ENCODE assay signal across 26 cellular contexts in genomic region chr13:109402976-109403375, GRCh38.
DNase-seq lines count a peak whose midpoint lies in the region; TF ChIP-seq lines count a peak whose summit lies in the region.
"Had no signal": no experiment of that assay in that cellular context is flagged by ENCODE, and none has a peak within 500 bp of the region (broad histone marks: within the 10 kb centered on the region; RNA-seq: fewer than 3 reads in every experiment).

No MANE protein-coding gene starts in this region.

- TF ChIP-seq CTCF in CD14-positive monocyte (IDR thresholded peaks at IDR 0.05) (no peak), PC-9 (conservative IDR thresholded peaks at IDR 0.05) (no peak), thyroid gland (IDR thresholded peaks at IDR 0.05) (no peak)

- no peak overlapping the region for H2BK15ac ChIP-seq in mesenchymal stem cell (ENCODE audit: low read depth, poor library complexity, severe bottlenecking)

- no peaks in the 10 kb centered on the region for H3K79me2 ChIP-seq in PC-9 (ENCODE audit: low read depth)

- no peaks in the 10 kb centered on the region for H3K9me3 ChIP-seq in mesenchymal stem cell (ENCODE audit: control insufficient read depth, low read length)
- H3K9me3 ChIP-seq in PC-9 (ENCODE audit: insufficient read depth, low read depth): no peaks in the 10 kb centered on the region
- H3K9me3 ChIP-seq in thyroid gland: no peaks in the 10 kb centered on the region
- H3K9me3 ChIP-seq: gastroesophageal sphincter, left lung, stomach, transverse colon had no signal

- intact Hi-C loops in CD14-positive monocyte (cut with micrococcal nuclease) (no loop called here), PC-9 (cut with micrococcal nuclease; ENCODE audit: unreplicated experiment) (no loop called here), thyroid gland (cut with DNase I) (no loop called here)

- H2BK120ac ChIP-seq in mesenchymal stem cell (ENCODE audit: low read depth, low read length): no peak overlapping the region

- H2AFZ ChIP-seq in mesenchymal stem cell (ENCODE audit: low read depth, low read length): peak overlapping the region; percentile 46
- H2AFZ ChIP-seq in PC-9: no peak overlapping the region

- H3K4me3 ChIP-seq in mesenchymal stem cell (ENCODE audit: insufficient read depth in 1 of 2, low read depth in 1 of 2, low read length in 2 of 2): no peak overlapping the region
- H3K4me3 ChIP-seq in PC-9: no peak overlapping the region
- no peak overlapping the region for H3K4me3 ChIP-seq in thyroid gland (replicated peaks in 1 of 3)
- H3K4me3 ChIP-seq: BLaER1, gastroesophageal sphincter, left lung, SK-N-MC, stomach, transverse colon had no signal

- H3F3A ChIP-seq in PC-9 (ENCODE audit: insufficient read depth, low read depth): no peaks in the 10 kb centered on the region

- H3K14ac ChIP-seq in mesenchymal stem cell (ENCODE audit: low read length in 2 of 2): peak overlapping the region in 1 of 2 experiments; percentile 90

- no peak overlapping the region for H4K91ac ChIP-seq in mesenchymal stem cell (ENCODE audit: low read length)

- H3K9me3 Mint-ChIP-seq in CD14-positive monocyte: peaks cover 0 to 11% (median 2%) of the 10 kb centered on the region in 7 donors

- no peak overlapping the region for H2BK5ac ChIP-seq in mesenchymal stem cell (ENCODE audit: low read depth, low read length, poor library complexity, severe bottlenecking)

- peak overlapping the region; percentile 9 to 84 for H3K4me3 Mint-ChIP-seq in CD14-positive monocyte
- H3K4me3 Mint-ChIP-seq: activated CD4-positive, alpha-beta T cell treated with anti-CD3 and anti-CD28 coated beads for 36 hours; naive thymus-derived CD4-positive, alpha-beta T cell had no signal

- H3K79me1 ChIP-seq in mesenchymal stem cell (replicated peaks; ENCODE audit: low read length, poor library complexity, severe bottlenecking): no peaks in the 10 kb centered on the region

- no peaks in the 10 kb centered on the region for H3K36me3 ChIP-seq in mesenchymal stem cell (ENCODE audit: control insufficient read depth in 1 of 2, insufficient read depth in 2 of 2, low read depth in 1 of 2, low read length in 2 of 2)
- H3K36me3 ChIP-seq in PC-9 (ENCODE audit: low read depth): no peaks in the 10 kb centered on the region
- no peaks in the 10 kb centered on the region for H3K36me3 ChIP-seq in thyroid gland
- H3K36me3 ChIP-seq: gastroesophageal sphincter, left lung, stomach, transverse colon had no signal

- BruUV-seq in PC-9 (replicated peaks; lab: Mats Ljungman, UMichigan): no TSS peak

- no peak overlapping the region for H2BK12ac ChIP-seq in mesenchymal stem cell (ENCODE audit: low read length in 2 of 2)

- DNase-seq in CD14-positive monocyte (ENCODE audit: low spot score) (no peak), MV-4-11 (lab: John Stamatoyannopoulos, UW) (peak; percentile 91), SKM-1 treated with dmso at 0.1 percent for 144 hours (lab: John Stamatoyannopoulos, UW; ENCODE audit: unreplicated experiment) (peak; percentile 86), mesenchymal stem cell (no peak), GOT3 (lab: John Stamatoyannopoulos, UW) (no peak), mesenteric fat pad (ENCODE audit: low spot score) (no peak), PC-9 (no peak), thyroid gland (no peak)
- DNase-seq: ACHN; activated CD4-positive, alpha-beta T cell treated with anti-CD3 and anti-CD28 coated beads for 36 hours; activated gamma-delta T cell; activated T-cell treated with anti-CD3 and anti-CD28 coated beads, Interleukin-2, amount 50 U/mL, for 1 hour; dermis blood vessel endothelial cell; DMS79 treated with DMSO at 0.1 percent for 48 hours; HCEC 1CT; hippocampal formation; left lung; midbrain; naive thymus-derived CD4-positive, alpha-beta T cell; NCI-H2171 treated with DMSO at 0.1 percent for 48 hours; nucleus accumbens; stomach; transverse colon had no signal

- H3K4me2 ChIP-seq in mesenchymal stem cell (ENCODE audit: low read length, poor library complexity, severe bottlenecking): no peak overlapping the region
- H3K4me2 ChIP-seq in PC-9: no peak overlapping the region
- H3K4me2 ChIP-seq: BLaER1 had no signal

- H3K27ac ChIP-seq in mesenchymal stem cell (ENCODE audit: low read length, poor library complexity, severe bottlenecking) (no peak overlapping the region), PC-9 (no peak overlapping the region), thyroid gland (no peak overlapping the region)
- H3K27ac ChIP-seq: BLaER1, gastroesophageal sphincter, SK-N-MC, stomach, transverse colon had no signal

- peak overlapping the region in 1 of 2 experiments; percentile 30 for H3K4ac ChIP-seq in mesenchymal stem cell (ENCODE audit: low read depth in 1 of 2, low read length in 2 of 2)

- CTCF ChIA-PET in PC-9 (lab: Charles Lee): no interaction called here

- H3K9ac ChIP-seq in mesenchymal stem cell (ENCODE audit: low read length): no peak overlapping the region
- H3K9ac ChIP-seq: BLaER1 had no signal

- no peaks in the 10 kb centered on the region for H3K27me3 Mint-ChIP-seq in CD14-positive monocyte (ENCODE audit: low read depth in 3 of 3)

- peaks cover 51% of the 10 kb centered on the region for H3K4me1 Mint-ChIP-seq in CD14-positive monocyte
- H3K4me1 Mint-ChIP-seq: activated CD4-positive, alpha-beta T cell treated with anti-CD3 and anti-CD28 coated beads for 36 hours; naive thymus-derived CD4-positive, alpha-beta T cell had no signal

- peak overlapping the region; percentile 49 for H2AK5ac ChIP-seq in mesenchymal stem cell (ENCODE audit: low read length, severe bottlenecking)

- no peaks in the 10 kb centered on the region for H4K20me1 ChIP-seq in PC-9 (ENCODE audit: insufficient read depth)
- H4K20me1 ChIP-seq: BLaER1 had no signal

- no peaks in the 10 kb centered on the region for H3K27me3 ChIP-seq in mesenchymal stem cell (ENCODE audit: control insufficient read depth in 1 of 2, insufficient read depth in 1 of 2, low read length in 2 of 2)
- no peaks in the 10 kb centered on the region for H3K27me3 ChIP-seq in PC-9 (ENCODE audit: insufficient read depth, low read depth)
- H3K27me3 ChIP-seq in thyroid gland: no peaks in the 10 kb centered on the region
- H3K27me3 ChIP-seq: BLaER1, gastroesophageal sphincter, left lung, stomach, transverse colon had no signal

- H3K18ac ChIP-seq in mesenchymal stem cell (ENCODE audit: low read depth in 1 of 2, low read length in 2 of 2): peak overlapping the region in 1 of 2 experiments; percentile 72

- H3K23ac ChIP-seq in mesenchymal stem cell (ENCODE audit: low read length in 2 of 2): no peak overlapping the region

- WGBS in mesenchymal stem cell: 89% methylated on average over 7 of the region's 7 CpGs
- 80 to 82% methylated on average over 7 of the region's 7 CpGs for WGBS in thyroid gland, 2 donors

- no peak for TF ChIP-seq POLR2A in thyroid gland (IDR thresholded peaks at IDR 0.05)

- POLR2A ChIA-PET in PC-9 (lab: Charles Lee; ENCODE audit: unreplicated experiment): no interaction called here

- H4K8ac ChIP-seq in mesenchymal stem cell (ENCODE audit: low read length): peak overlapping the region; percentile 50

- H3K27ac Mint-ChIP-seq in CD14-positive monocyte: peak overlapping the region; percentile 77 to 94 (median 93)
- H3K27ac Mint-ChIP-seq: activated CD4-positive, alpha-beta T cell treated with anti-CD3 and anti-CD28 coated beads for 36 hours; naive thymus-derived CD4-positive, alpha-beta T cell had no signal

- H3K9me2 ChIP-seq in PC-9 (ENCODE audit: insufficient read depth): no peaks in the 10 kb centered on the region

- H3K4me1 ChIP-seq in mesenchymal stem cell (ENCODE audit: control insufficient read depth, insufficient read depth, low read depth, low read length): peaks cover 2% of the 10 kb centered on the region
- no peaks in the 10 kb centered on the region for H3K4me1 ChIP-seq in PC-9 (replicated peaks; ENCODE audit: insufficient read depth)
- H3K4me1 ChIP-seq in thyroid gland: no peaks in the 10 kb centered on the region
- H3K4me1 ChIP-seq: BLaER1, gastroesophageal sphincter, transverse colon had no signal

- peaks cover 0 to 2% of the 10 kb centered on the region in 2 donors for H3K36me3 Mint-ChIP-seq in CD14-positive monocyte

Comparison
In these comparisons a context has a peak if more than half of its experiments do, and no peak if none do; other contexts are left out.
1. DNase-seq: peak in MV-4-11 (single experiment) and SKM-1 treated with dmso at 0.1 percent for 144 hours (single experiment); none in CD14-positive monocyte (single experiment), mesenchymal stem cell (single experiment), GOT3 (single experiment), mesenteric fat pad (single experiment), PC-9 (0 of 2) and thyroid gland (0 of 2).